ENCODE assay signal across 17 cellular contexts in the genomic region with DNA sequence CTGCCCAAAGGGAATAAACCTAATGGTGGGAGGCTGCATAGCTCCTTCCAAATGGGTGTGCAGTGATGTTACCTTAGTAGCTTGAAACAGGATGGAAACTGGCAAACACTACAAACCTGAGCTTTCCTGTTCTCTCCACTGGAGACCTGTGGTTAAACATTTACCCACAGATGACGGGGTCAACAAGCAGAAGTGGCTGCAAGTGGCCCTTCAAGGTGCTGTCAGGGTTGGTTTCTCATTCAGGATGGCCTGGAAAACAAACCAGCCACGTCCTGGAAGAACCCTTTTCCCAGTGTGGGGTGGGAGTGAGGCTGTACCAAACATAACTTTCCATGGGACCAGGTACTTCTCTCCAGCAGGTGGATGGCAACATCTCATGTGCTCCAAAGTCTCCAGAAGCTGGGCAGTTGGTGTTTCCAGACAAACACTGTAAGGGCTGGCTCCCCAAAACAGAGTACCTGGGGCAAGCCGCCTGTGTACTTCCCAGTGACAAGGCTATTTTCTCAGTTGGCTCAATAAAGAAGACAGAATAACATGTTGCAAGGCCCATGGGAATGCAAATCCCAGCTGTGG.
"Had no signal": no experiment of that assay in that cellular context is flagged by ENCODE, and none has a peak within 500 bp of the region (broad histone marks: within the 10 kb centered on the region; RNA-seq: fewer than 3 reads in every experiment).

No MANE protein-coding gene starts in this region.

- H3K36me3 ChIP-seq: heart left ventricle, prostate gland, suprapubic skin had no signal

- DNase-seq: activated B cell treated with CpG ODN at 0.5 μM for 24 hours; activated CD4-positive, alpha-beta T cell treated with anti-CD3 and anti-CD28 coated beads for 48 hours; activated CD8-positive, alpha-beta T cell treated with anti-CD3 and anti-CD28 coated beads for 36 hours; activated effector memory CD4-positive, alpha-beta T cell treated with Interleukin-2 at 50 U/mL for 16 hours; activated naive CD4-positive, alpha-beta T cell treated with anti-CD3 and anti-CD28 coated beads, Interleukin-2, amount 50 U/mL, for 16 hours; activated T-cell treated with anti-CD3 and anti-CD28 coated beads, Interleukin-2, amount 50 U/mL, for 4 hours; dermis blood vessel endothelial cell; foreskin melanocyte; heart left ventricle; left ventricle myocardium superior; nucleus accumbens had no signal

- ATAC-seq: activated CD8-positive, alpha-beta T cell treated with anti-CD3 and anti-CD28 coated beads for 36 hours; activated T-cell treated with anti-CD3 and anti-CD28 coated beads, Interleukin-2, amount 50 U/mL, for 4 hours; heart left ventricle; left ventricle myocardium superior; sciatic nerve had no signal

- H3K27me3 ChIP-seq: suprapubic skin had no signal

- H3K4me1 ChIP-seq: heart left ventricle, prostate gland, suprapubic skin had no signal

- FAIRE-seq: astrocyte, TTC549 had no signal

- H3K4me3 ChIP-seq: heart left ventricle, prostate gland, suprapubic skin had no signal

- H3K9me3 ChIP-seq: prostate gland, suprapubic skin had no signal

- H3K27ac ChIP-seq: epithelial cell of prostate, heart left ventricle, prostate gland, suprapubic skin had no signal
